In the genomic region with DNA sequence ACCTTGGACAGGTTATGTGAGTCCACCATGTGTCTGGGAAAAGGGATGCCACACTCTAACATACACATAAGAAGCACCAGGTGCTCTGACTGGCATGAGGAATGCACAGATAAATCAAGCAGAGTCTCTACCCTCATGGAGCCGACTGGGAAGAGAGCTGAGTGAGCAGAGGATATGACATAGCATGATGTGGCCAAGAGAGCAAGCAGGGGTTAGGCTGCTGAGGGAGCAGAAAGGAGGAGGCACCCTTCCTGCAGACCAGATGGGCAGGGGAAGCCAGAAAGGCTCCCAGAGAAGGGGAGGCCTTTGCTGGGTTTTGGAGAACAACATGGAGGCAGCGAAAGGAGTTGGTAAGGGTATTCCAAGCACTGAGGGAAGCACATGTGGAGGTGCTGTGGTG, we compare ENCODE assay signal across 19 cellular contexts.
"Had no signal": no experiment of that assay in that cellular context is flagged by ENCODE, and none has a peak within 500 bp of the region (broad histone marks: within the 10 kb centered on the region; RNA-seq: fewer than 3 reads in every experiment).

No MANE protein-coding gene starts in this region.

- ATAC-seq: activated CD4-positive, alpha-beta T cell treated with anti-CD3 and anti-CD28 coated beads for 36 hours; activated CD8-positive, alpha-beta T cell treated with anti-CD3 and anti-CD28 coated beads, Interleukin-2, amount 10 ng/mL, durations not matched to agents 7 days and 5 days; body of pancreas; heart left ventricle; left lobe of liver; mucosa of descending colon; naive thymus-derived CD8-positive, alpha-beta T cell; stimulated activated memory B cell treated with anti-CD40 and anti-IgM and Interleukin-4, amounts not matched to agents 10 μg/mL and 1 μg/mL and 100 μg/mL, for 72 hours had no signal

- H3K9me3 Mint-ChIP-seq: activated naive CD4-positive, alpha-beta T cell treated with anti-CD3 and anti-CD28 coated beads, Interleukin-2, amount 10 ng/mL, durations not matched to agents 7 days and 5 days; activated T-helper 1 cell treated with anti-CD3 and anti-CD28 coated beads, Interleukin-12 subunit alpha, Interleukin-12 subunit beta, Interleukin-2, Interleukin-4 antibody, amounts not matched to agents 30 ng/mL and 10 ng/mL and 1 ng/mL, durations not matched to agents 14 hours and 24 hours and 36 hours; endodermal cell had no signal

- H3K36me3 Mint-ChIP-seq: activated naive CD4-positive, alpha-beta T cell treated with anti-CD3 and anti-CD28 coated beads, Interleukin-2, amount 10 ng/mL, durations not matched to agents 7 days and 5 days; stimulated activated memory B cell treated with anti-CD40 and anti-IgM and Interleukin-4, amounts not matched to agents 10 μg/mL and 1 μg/mL and 100 μg/mL, for 72 hours had no signal

- H3K9me3 ChIP-seq: body of pancreas, esophagus muscularis mucosa, heart left ventricle, mucosa of descending colon, right atrium auricular region, transverse colon had no signal

- H3K27me3 Mint-ChIP-seq: activated CD4-positive, alpha-beta T cell treated with anti-CD3 and anti-CD28 coated beads for 36 hours; naive thymus-derived CD8-positive, alpha-beta T cell; stimulated activated memory B cell treated with anti-CD40 and anti-IgM and Interleukin-4, amounts not matched to agents 10 μg/mL and 1 μg/mL and 100 μg/mL, for 72 hours had no signal

- H3K27ac ChIP-seq: body of pancreas, esophagus muscularis mucosa, heart left ventricle, right atrium auricular region, transverse colon, VCaP had no signal

- H3K4me1 Mint-ChIP-seq: activated CD4-positive, alpha-beta T cell treated with anti-CD3 and anti-CD28 coated beads for 36 hours; activated naive CD4-positive, alpha-beta T cell treated with anti-CD3 and anti-CD28 coated beads, Interleukin-2, amount 10 ng/mL, durations not matched to agents 7 days and 5 days; naive thymus-derived CD8-positive, alpha-beta T cell; stimulated activated memory B cell treated with anti-CD40 and anti-IgM and Interleukin-4, amounts not matched to agents 10 μg/mL and 1 μg/mL and 100 μg/mL, for 72 hours had no signal

- H3K27ac Mint-ChIP-seq: activated CD4-positive, alpha-beta T cell treated with anti-CD3 and anti-CD28 coated beads for 36 hours; activated CD8-positive, alpha-beta T cell treated with anti-CD3 and anti-CD28 coated beads, Interleukin-2, amount 10 ng/mL, durations not matched to agents 7 days and 5 days; activated naive CD4-positive, alpha-beta T cell treated with anti-CD3 and anti-CD28 coated beads, Interleukin-2, amount 10 ng/mL, durations not matched to agents 7 days and 5 days; activated T-helper 1 cell treated with anti-CD3 and anti-CD28 coated beads, Interleukin-12 subunit alpha, Interleukin-12 subunit beta, Interleukin-2, Interleukin-4 antibody, amounts not matched to agents 30 ng/mL and 10 ng/mL and 1 ng/mL, durations not matched to agents 14 hours and 24 hours and 36 hours; endodermal cell; stimulated activated memory B cell treated with anti-CD40 and anti-IgM and Interleukin-4, amounts not matched to agents 10 μg/mL and 1 μg/mL and 100 μg/mL, for 72 hours had no signal

- H3K4me3 ChIP-seq: body of pancreas, esophagus muscularis mucosa, heart left ventricle, mucosa of descending colon, right atrium auricular region, smooth muscle cell, transverse colon had no signal

- H3K4me1 ChIP-seq: right atrium auricular region, transverse colon had no signal

- H3K4me3 Mint-ChIP-seq: activated CD4-positive, alpha-beta T cell treated with anti-CD3 and anti-CD28 coated beads for 36 hours; activated CD8-positive, alpha-beta T cell treated with anti-CD3 and anti-CD28 coated beads, Interleukin-2, amount 10 ng/mL, durations not matched to agents 7 days and 5 days; activated naive CD4-positive, alpha-beta T cell treated with anti-CD3 and anti-CD28 coated beads, Interleukin-2, amount 10 ng/mL, durations not matched to agents 7 days and 5 days; activated T-helper 1 cell treated with anti-CD3 and anti-CD28 coated beads, Interleukin-12 subunit alpha, Interleukin-12 subunit beta, Interleukin-2, Interleukin-4 antibody, amounts not matched to agents 30 ng/mL and 10 ng/mL and 1 ng/mL, durations not matched to agents 14 hours and 24 hours and 36 hours; endodermal cell; naive thymus-derived CD8-positive, alpha-beta T cell; stimulated activated memory B cell treated with anti-CD40 and anti-IgM and Interleukin-4, amounts not matched to agents 10 μg/mL and 1 μg/mL and 100 μg/mL, for 72 hours had no signal

- H3K36me3 ChIP-seq: right atrium auricular region, transverse colon had no signal

- DNase-seq: activated CD4-positive, alpha-beta T cell treated with anti-CD3 and anti-CD28 coated beads for 36 hours; activated CD8-positive, alpha-beta T cell treated with anti-CD3 and anti-CD28 coated beads, Interleukin-2, amount 10 ng/mL, durations not matched to agents 7 days and 5 days; activated naive CD4-positive, alpha-beta T cell treated with anti-CD3 and anti-CD28 coated beads, Interleukin-2, amount 10 ng/mL, durations not matched to agents 7 days and 5 days; body of pancreas; cerebellar nuclear complex; endodermal cell; heart left ventricle; mucosa of descending colon; naive thymus-derived CD8-positive, alpha-beta T cell; substantia nigra; T1000; transverse colon had no signal

- H3K27me3 ChIP-seq: body of pancreas, esophagus muscularis mucosa, heart left ventricle, right atrium auricular region, transverse colon had no signal
